33 cellular contexts compared by ENCODE assay signal in genomic region chr15:78237146-78237545, GRCh38. TPM values are rescaled to one million over a fixed set of nuclear protein-coding genes. Genes with fewer than 3 reads are reported as not detected.
"Had no signal": no experiment of that assay in that cellular context is flagged by ENCODE, and none has a peak within 500 bp of the region (broad histone marks: within the 10 kb centered on the region; RNA-seq: fewer than 3 reads in every experiment).

No MANE protein-coding gene starts in this region.

- H3K4me3 ChIP-seq: body of pancreas, colonic mucosa, esophagus squamous epithelium, gastroesophageal sphincter had no signal

- H3K4me1 Mint-ChIP-seq: activated CD4-positive, alpha-beta T cell treated with anti-CD3 and anti-CD28 coated beads for 36 hours had no signal

- H3K9me3 Mint-ChIP-seq: activated CD4-positive, alpha-beta memory T cell treated with anti-CD3 and anti-CD28 coated beads for 36 hours; activated CD4-positive, alpha-beta T cell treated with anti-CD3 and anti-CD28 coated beads, Interleukin-2, amount 10 ng/mL, durations not matched to agents 24 days and 14 days; activated T-helper 1 cell treated with anti-CD3 and anti-CD28 coated beads, Interleukin-12 subunit alpha, Interleukin-12 subunit beta, Interleukin-2, Interleukin-4 antibody, amounts not matched to agents 30 ng/mL and 10 ng/mL and 1 ng/mL, durations not matched to agents 14 hours and 24 hours and 36 hours; activated T-helper 2 cell treated with anti-CD3 and anti-CD28 coated beads, Interferon-gamma antibody, Interleukin-2, Interleukin-4, amounts not matched to agents 10 μg/mL and 5 μg/mL and 100 μg/mL, durations not matched to agents 14 hours and 24 hours and 36 hours; T-helper 2 cell treated with Interferon-gamma antibody and Interleukin-4, amounts not matched to agents 5 μg/mL and 100 μg/mL, for 36 hours had no signal

- H3K36me3 Mint-ChIP-seq: activated CD4-positive, alpha-beta memory T cell treated with anti-CD3 and anti-CD28 coated beads for 36 hours; activated CD8-positive, alpha-beta memory T cell treated with anti-CD3 and anti-CD28 coated beads, Interleukin-2, amount 10 ng/mL, durations not matched to agents 7 days and 5 days; activated naive CD8-positive, alpha-beta T cell had no signal

- H3K36me3 ChIP-seq: colonic mucosa, esophagus squamous epithelium, gastroesophageal sphincter had no signal

- H3K27me3 ChIP-seq: body of pancreas, colonic mucosa had no signal

- H3K27ac Mint-ChIP-seq: activated CD4-positive, alpha-beta memory T cell treated with anti-CD3 and anti-CD28 coated beads for 36 hours; activated CD4-positive, alpha-beta T cell treated with anti-CD3 and anti-CD28 coated beads for 36 hours; activated CD4-positive, alpha-beta T cell treated with anti-CD3 and anti-CD28 coated beads, Interleukin-2, amount 10 ng/mL, durations not matched to agents 24 days and 14 days; activated CD8-positive, alpha-beta memory T cell treated with anti-CD3 and anti-CD28 coated beads, Interleukin-2, amount 10 ng/mL, durations not matched to agents 7 days and 5 days; activated CD8-positive, alpha-beta T cell treated with anti-CD3 and anti-CD28 coated beads, Interleukin-2, amount 10 ng/mL, durations not matched to agents 7 days and 5 days; activated naive CD8-positive, alpha-beta T cell; activated T-helper 1 cell treated with anti-CD3 and anti-CD28 coated beads, Interleukin-12 subunit alpha, Interleukin-12 subunit beta, Interleukin-2, Interleukin-4 antibody, amounts not matched to agents 30 ng/mL and 10 ng/mL and 1 ng/mL, durations not matched to agents 14 hours and 24 hours and 36 hours; activated T-helper 2 cell treated with anti-CD3 and anti-CD28 coated beads, Interferon-gamma antibody, Interleukin-2, Interleukin-4, amounts not matched to agents 10 μg/mL and 5 μg/mL and 100 μg/mL, durations not matched to agents 14 hours and 24 hours and 36 hours; T-helper 17 cell; T-helper 2 cell treated with Interferon-gamma antibody and Interleukin-4, amounts not matched to agents 5 μg/mL and 100 μg/mL, for 36 hours had no signal

- H3K4me3 Mint-ChIP-seq: activated CD4-positive, alpha-beta memory T cell treated with anti-CD3 and anti-CD28 coated beads for 36 hours; activated CD4-positive, alpha-beta T cell treated with anti-CD3 and anti-CD28 coated beads for 36 hours; activated CD4-positive, alpha-beta T cell treated with anti-CD3 and anti-CD28 coated beads, Interleukin-2, amount 10 ng/mL, durations not matched to agents 24 days and 14 days; activated CD8-positive, alpha-beta memory T cell treated with anti-CD3 and anti-CD28 coated beads, Interleukin-2, amount 10 ng/mL, durations not matched to agents 7 days and 5 days; activated CD8-positive, alpha-beta T cell treated with anti-CD3 and anti-CD28 coated beads, Interleukin-2, amount 10 ng/mL, durations not matched to agents 7 days and 5 days; activated naive CD8-positive, alpha-beta T cell; activated T-helper 1 cell treated with anti-CD3 and anti-CD28 coated beads, Interleukin-12 subunit alpha, Interleukin-12 subunit beta, Interleukin-2, Interleukin-4 antibody, amounts not matched to agents 30 ng/mL and 10 ng/mL and 1 ng/mL, durations not matched to agents 14 hours and 24 hours and 36 hours; T-helper 17 cell; T-helper 2 cell treated with Interferon-gamma antibody and Interleukin-4, amounts not matched to agents 5 μg/mL and 100 μg/mL, for 36 hours had no signal

- H3K9me3 ChIP-seq: body of pancreas, colonic mucosa, esophagus squamous epithelium, gastroesophageal sphincter had no signal

- H3K27ac ChIP-seq: body of pancreas, colonic mucosa, epithelial cell of prostate, esophagus squamous epithelium, gastroesophageal sphincter had no signal

- ATAC-seq: activated CD4-positive, alpha-beta T cell treated with anti-CD3 and anti-CD28 coated beads for 36 hours; activated CD8-positive, alpha-beta memory T cell treated with anti-CD3 and anti-CD28 coated beads, Interleukin-2, amount 10 ng/mL, durations not matched to agents 7 days and 5 days; activated CD8-positive, alpha-beta T cell treated with anti-CD3 and anti-CD28 coated beads, Interleukin-2, amount 10 ng/mL, durations not matched to agents 7 days and 5 days; body of pancreas; gastroesophageal sphincter; T-helper 17 cell had no signal

- DNase-seq: activated CD4-positive, alpha-beta memory T cell treated with anti-CD3 and anti-CD28 coated beads for 36 hours; activated CD4-positive, alpha-beta T cell treated with anti-CD3 and anti-CD28 coated beads for 36 hours; activated CD4-positive, alpha-beta T cell treated with anti-CD3 and anti-CD28 coated beads, Interleukin-2, amount 10 ng/mL, durations not matched to agents 24 days and 14 days; activated CD4-positive, CD25-positive, alpha-beta regulatory T cell; activated CD4-positive, CD25-positive, alpha-beta regulatory T cell treated with anti-CD3 and anti-CD28 coated beads, Interleukin-2, amount 50 U/mL, for 72 hours; activated CD8-positive, alpha-beta memory T cell treated with anti-CD3 and anti-CD28 coated beads, Interleukin-2, amount 10 ng/mL, durations not matched to agents 7 days and 5 days; activated CD8-positive, alpha-beta memory T cell treated with anti-CD3 and anti-CD28 coated beads, Interleukin-2, amount 50 U/mL, for 4 hours; activated CD8-positive, alpha-beta T cell treated with anti-CD3 and anti-CD28 coated beads, Interleukin-2, amount 10 ng/mL, durations not matched to agents 7 days and 5 days; activated effector memory CD4-positive, alpha-beta T cell treated with anti-CD3 and anti-CD28 coated beads, Interleukin-2, amount 50 U/mL, for 16 hours; activated naive CD4-positive, alpha-beta T cell treated with anti-CD3 and anti-CD28 coated beads, Interleukin-2, amount 50 U/mL, for 16 hours; activated T-cell treated with anti-CD3 and anti-CD28 coated beads, Interleukin-2, amount 50 U/mL, for 1 hour; activated T-cell treated with anti-CD3 and anti-CD28 coated beads, Interleukin-2, amount 50 U/mL, for 48 hours; amygdala; body of pancreas; caudate nucleus; colonic mucosa; effector CD8-positive, alpha-beta T cell; esophagus squamous epithelium; foreskin melanocyte; T-helper 1 cell; T-helper 17 cell; T1000 had no signal

- H3K4me1 ChIP-seq: body of pancreas, colonic mucosa had no signal

RNA-seq across cellular contexts. Expression of gene ACSBG1, which starts 2.8 kb away (rescaled TPM):
- total RNA-seq: activated CD4-positive, alpha-beta T cell treated with anti-CD3 and anti-CD28 coated beads, Interleukin-2, amount 10 ng/mL, durations not matched to agents 24 days and 14 days; activated CD8-positive, alpha-beta memory T cell treated with anti-CD3 and anti-CD28 coated beads for 36 hours; aorta; body of pancreas; dermis microvascular lymphatic vessel endothelial cell; endothelial cell of umbilical vein; fibroblast of lung had no signal
- polyA plus RNA-seq: endothelial cell of umbilical vein, fibroblast of lung had no signal
